In the genomic region with DNA sequence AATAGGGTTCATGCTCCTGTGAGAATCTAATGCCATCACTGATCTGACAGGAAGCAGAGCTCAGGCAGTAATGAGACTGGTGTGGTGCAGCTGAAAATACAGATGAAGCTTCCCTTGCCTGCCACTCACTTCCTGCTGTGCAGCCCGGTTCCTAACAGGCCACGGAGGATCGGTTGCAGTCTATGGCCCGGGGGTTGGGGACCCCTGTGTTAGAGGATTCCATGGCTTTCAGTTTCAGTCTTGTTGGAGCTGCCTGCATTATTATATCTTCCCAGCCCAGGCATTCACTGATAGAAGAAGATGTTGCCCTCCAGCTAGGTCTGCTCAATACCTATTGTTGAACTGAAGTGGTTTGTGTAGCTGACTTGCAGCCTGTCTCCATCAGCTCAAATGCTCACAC, we compare ENCODE assay signal across 19 cellular contexts.
"Had no signal": no experiment of that assay in that cellular context is flagged by ENCODE, and none has a peak within 500 bp of the region (broad histone marks: within the 10 kb centered on the region; RNA-seq: fewer than 3 reads in every experiment).

No MANE protein-coding gene starts in this region.

- H3K9me3 ChIP-seq: SJCRH30 had no signal

- DNase-seq: KBM-7, MV-4-11, NCI-H1048, NCI-H1105, NCI-H1417, NCI-H1436 treated with DMSO at 0.1 percent for 48 hours, NCI-H187, NCI-H2029, NCI-H2081 treated with DMSO at 0.1 percent for 48 hours, NCI-H2171, NCI-H226, NCI-H524 treated with DMSO at 0.1 percent for 48 hours, NCI-H69, NCI-H774, PC-3, SHP77 treated with DMSO at 0.1 percent for 48 hours, SJCRH30, T-helper 1 cell, T-helper 17 cell had no signal

- H3K4me3 ChIP-seq: SJCRH30 had no signal

- H3K36me3 ChIP-seq: SJCRH30 had no signal

- H3K4me1 ChIP-seq: SJCRH30 had no signal

- H3K27me3 ChIP-seq: SJCRH30 had no signal

- H3K27ac ChIP-seq: SJCRH30 had no signal
